ENCODE assay signal across 19 cellular contexts in the genomic region with DNA sequence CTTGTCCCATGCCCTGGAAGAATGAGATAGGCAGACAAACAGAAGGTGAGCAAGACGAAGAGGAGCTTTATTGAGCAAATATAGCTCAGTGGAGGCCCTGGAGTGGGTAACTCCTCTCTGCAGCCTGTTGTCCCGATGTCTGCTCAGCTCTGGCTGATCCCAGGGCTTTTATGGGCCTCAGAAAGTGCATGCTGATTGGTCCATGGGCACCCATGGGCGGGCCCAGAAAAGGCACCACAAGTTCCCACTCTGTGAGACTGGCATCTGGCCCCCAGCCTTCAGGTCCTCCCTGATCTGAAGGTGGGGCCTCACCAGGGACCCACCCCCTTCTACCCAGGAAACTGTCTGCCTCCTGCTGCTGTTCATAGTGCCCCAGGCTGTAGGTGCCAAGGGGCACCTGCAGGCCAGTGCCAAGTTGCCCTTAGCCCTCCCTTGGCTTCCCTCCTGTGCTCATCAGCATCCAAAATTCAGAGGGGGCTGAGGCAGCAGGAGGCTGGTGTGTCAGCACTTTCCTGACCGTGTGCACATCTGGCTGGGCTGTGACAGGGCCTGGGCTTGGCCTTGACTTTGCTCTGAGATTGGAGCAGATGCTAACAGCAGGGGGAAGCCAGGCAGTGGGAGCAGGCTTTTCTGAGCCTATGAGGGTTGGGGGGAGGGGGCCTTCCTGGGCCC. TPM values are rescaled to one million over a fixed set of nuclear protein-coding genes. Genes with fewer than 3 reads are reported as not detected.
DNase-seq lines count a peak whose midpoint lies in the region; ATAC-seq and TF ChIP-seq lines count a peak whose summit lies in the region.
"Had no signal": no experiment of that assay in that cellular context is flagged by ENCODE, and none has a peak within 500 bp of the region (broad histone marks: within the 10 kb centered on the region; RNA-seq: fewer than 3 reads in every experiment).

No MANE protein-coding gene starts in this region.

- no peaks in the 10 kb centered on the region for H3K9me2 ChIP-seq in hepatocyte (replicated peaks; ENCODE audit: insufficient read depth)

- H4K20me1 ChIP-seq in hepatocyte (ENCODE audit: insufficient read depth, poor library complexity, severe bottlenecking) = no peaks in the 10 kb centered on the region
- H4K20me1 ChIP-seq: BLaER1 treated with 17β-estradiol and CSF1 and Interleukin-3, amounts not matched to agents 10 nM and 100 nM had no signal

- 44% methylated on average over 4 of the region's 4 CpGs for WGBS in hepatocyte (ENCODE audit: low lambda C conversion rate, missing lambda C conversion rate)

- intact Hi-C loops in posterior vena cava (cut with DNase I) = no loop called here

- H3K79me2 ChIP-seq in hepatocyte = no peaks in the 10 kb centered on the region

- DNase-seq in NCI-H2171 treated with DMSO at 0.1 percent for 48 hours (lab: John Stamatoyannopoulos, UW) = peak; percentile 4
- no peak for DNase-seq in NCI-H2171 (lab: John Stamatoyannopoulos, UW)
- DNase-seq in SK-N-MC (ENCODE audit: low read depth, low spot score) = no peak
- DNase-seq in hepatocyte (ENCODE audit: low spot score) = peak; percentile 26
- peak; percentile 31 for DNase-seq in posterior vena cava (ENCODE audit: low spot score)
- DNase-seq in cortex of kidney (lab: John Stamatoyannopoulos, UW) = no peak
- no peak for DNase-seq in KG1 (lab: John Stamatoyannopoulos, UW)
- DNase-seq: ACHN; Calu3; CD4-positive, CD25-positive, alpha-beta regulatory T cell; DMS153; DMS79 treated with DMSO at 0.1 percent for 48 hours; EL; GOT3; HCEC 1CT had no signal

- H3K9me3 ChIP-seq in SK-N-MC (ENCODE audit: low read depth, low read length) (no peaks in the 10 kb centered on the region), hepatocyte (ENCODE audit: low read depth) (no peaks in the 10 kb centered on the region)

- H3K36me3 ChIP-seq in SK-N-MC (ENCODE audit: insufficient read depth, low read length) (no peaks in the 10 kb centered on the region), hepatocyte (replicated peaks; ENCODE audit: insufficient read depth, low read depth) (no peaks in the 10 kb centered on the region)
- H3K36me3 ChIP-seq: BLaER1 treated with 17β-estradiol and CSF1 and Interleukin-3, amounts not matched to agents 10 nM and 100 nM had no signal

- no peaks in the 10 kb centered on the region for H3K27me3 ChIP-seq in hepatocyte
- H3K27me3 ChIP-seq: BLaER1 treated with 17β-estradiol and CSF1 and Interleukin-3, amounts not matched to agents 10 nM and 100 nM had no signal

- no peaks in the 10 kb centered on the region for H3K4me1 ChIP-seq in hepatocyte (ENCODE audit: insufficient read depth)

- no peak for TF ChIP-seq CTCF in hepatocyte (IDR thresholded peaks at IDR 0.05; ENCODE audit: poor library complexity)

- H3K4me3 ChIP-seq in SK-N-MC (peak overlapping the region; percentile 37), hepatocyte (no peak overlapping the region)
- H3K4me3 ChIP-seq: BLaER1 treated with 17β-estradiol and CSF1 and Interleukin-3, amounts not matched to agents 10 nM and 100 nM had no signal

- H3K27ac ChIP-seq in SK-N-MC (no peak overlapping the region; the same call in 1 of the 2 replicates), hepatocyte (no peak overlapping the region)
- H3K27ac ChIP-seq: BLaER1 treated with 17β-estradiol and CSF1 and Interleukin-3, amounts not matched to agents 10 nM and 100 nM had no signal

- H3K9ac ChIP-seq in SK-N-MC (ENCODE audit: insufficient read length) = no peak overlapping the region
- H3K9ac ChIP-seq: BLaER1 treated with 17β-estradiol and CSF1 and Interleukin-3, amounts not matched to agents 10 nM and 100 nM had no signal

- no peak overlapping the region for H2AFZ ChIP-seq in hepatocyte

- H3K4me2 ChIP-seq in hepatocyte = no peak overlapping the region

- no peak for ATAC-seq in HG03378 (IDR thresholded peaks at IDR 0.05; ENCODE audit: unreplicated experiment)
- ATAC-seq: HepG2 had no signal

RNA-seq across cellular contexts. Expression of a gene that starts 35.4 kb away (rescaled TPM):
- total RNA-seq in hepatocyte = not detected in 2 replicates
- polyA plus RNA-seq in hepatocyte = 0.34 TPM in 1 of 2 replicates, not detected in the other
- not detected for total RNA-seq in posterior vena cava
- total RNA-seq: A172; Calu3; CD4-positive, CD25-positive, alpha-beta regulatory T cell had no signal
- polyA plus RNA-seq: CD4-positive, CD25-positive, alpha-beta regulatory T cell had no signal

Comparison
In these comparisons a context has a peak if more than half of its experiments do, and no peak if none do; other contexts are left out.
1. DNase-seq: peak in NCI-H2171 treated with DMSO at 0.1 percent for 48 hours (single experiment), hepatocyte (single experiment) and posterior vena cava (single experiment); none in NCI-H2171 (single experiment), SK-N-MC (single experiment), cortex of kidney (single experiment) and KG1 (single experiment).